8 cellular contexts compared by ENCODE assay signal in genomic region chr19:16327911-16328823, GRCh38. TPM values are rescaled to one million over a fixed set of nuclear protein-coding genes. Genes with fewer than 3 reads are reported as not detected.
DNase-seq lines count a peak whose midpoint lies in the region; ATAC-seq, FAIRE-seq and TF ChIP-seq lines count a peak whose summit lies in the region.

No MANE protein-coding gene starts in this region.

- intact Hi-C loops in GM12878 (cut with micrococcal nuclease; ENCODE audit: unreplicated experiment) (loop anchor here (2.0 to 5.0 kb wide), 2 partner anchors 39 to 81 kb away; no protein-coding TSS in a partner anchor), HepG2 (cut with micrococcal nuclease; ENCODE audit: unreplicated experiment) (loop anchor here (10.0 kb wide), 1 partner anchor 83 kb away; no protein-coding TSS in a partner anchor)

- H3K4me3 ChIP-seq in GM12864 (ENCODE audit: low read depth, low read length) (peak overlapping the region; percentile 36), SK-N-SH (ENCODE audit: low read depth in 2 of 2, low read length in 1 of 2) (no peak overlapping the region), GM12878 (peak overlapping the region; percentile 54), HepG2 (replicated peaks in 1 of 3; ENCODE audit: insufficient read depth in 1 of 3, low read depth in 2 of 3, low read length in 3 of 3) (no peak overlapping the region; a peak in 1 of 6 replicates)

- SMC1A ChIA-PET in GM12878 (lab: Charles Lee; ENCODE audit: uncharacterized antibody, unreplicated experiment): interaction anchor here (0.8 to 5.8 kb wide), 14 partner anchors 11 to 131 kb away, joined by 3 to 50 read pairs (median 6); partner anchors contain the start of gene AP1M1

- RAD21 ChIA-PET in GM12878 (lab: Charles Lee; ENCODE audit: unreplicated experiment): interaction anchor here (0.6 to 3.6 kb wide), 11 partner anchors 11 to 80 kb away, joined by 3 to 32 read pairs (median 9); no protein-coding TSS in a partner anchor

- H3K36me3 Mint-ChIP-seq in stimulated activated naive CD8-positive, alpha-beta T cell treated with anti-CD3 and anti-CD28 coated beads, Interleukin-15, Interleukin-2, amounts not matched to agents 100 ng/mL and 50 ng/mL, for 24 hours (ENCODE audit: low read depth): peaks cover 9% of the 10 kb centered on the region

- peaks cover 0 to 3% of the 10 kb centered on the region in 2 experiments for H3K36me3 ChIP-seq in SK-N-SH (replicated peaks in 1 of 2; ENCODE audit: control insufficient read depth in 1 of 2, insufficient read depth in 2 of 2, low read length in 1 of 2)
- H3K36me3 ChIP-seq in GM12878 (ENCODE audit: control insufficient read depth in 2 of 2, insufficient read depth in 2 of 2, low read length in 1 of 2): no peaks in the 10 kb centered on the region
- H3K36me3 ChIP-seq in HepG2 (replicated peaks in 1 of 2; ENCODE audit: control insufficient read depth in 1 of 2, insufficient read depth in 2 of 2, low read length in 2 of 2): no peaks in the 10 kb centered on the region

- TF ChIP-seq POLR2A in GM12878 (IDR thresholded peaks at IDR 0.05; ENCODE audit: low read depth, low read length) (no peak), HepG2 (IDR thresholded peaks at IDR 0.05; ENCODE audit: insufficient read depth in 1 of 2, low read depth in 2 of 2, low read length in 2 of 2) (no peak)

- TF ChIP-seq CTCF in GM12864 (IDR thresholded peaks at IDR 0.05; ENCODE audit: low read depth, low read length, missing control alignments): no peak
- no peak for TF ChIP-seq CTCF in SK-N-SH (IDR thresholded peaks at IDR 0.05)
- TF ChIP-seq CTCF in GM12878 (IDR thresholded peaks at IDR 0.05 in 2 of 3, conservative IDR thresholded peaks at IDR 0.05 in 1 of 3; ENCODE audit: control insufficient read depth in 2 of 3, extremely low read depth in 1 of 3, insufficient read depth in 1 of 3, low read depth in 3 of 3, low read length in 3 of 3): no peak
- TF ChIP-seq CTCF in HepG2 (CRISPR knock-in tag; IDR thresholded peaks at IDR 0.05): no peak

- in situ Hi-C loops in GM12878 (cut with MboI) (loop anchor here (5.0 kb wide), 1 partner anchor 81 kb away; no protein-coding TSS in a partner anchor), HepG2 (cut with HindIII; ENCODE audit: extremely low pct_ligation_motif_present, low pct_unique_long_range_greater_than_20kb) (no loop called here)

- BruUV-seq in GM12878 (replicated peaks; lab: Mats Ljungman, UMichigan) (no TSS peak), HepG2 (replicated peaks; lab: Mats Ljungman, UMichigan) (no TSS peak)

- WGBS in SK-N-SH (ENCODE audit: low lambda C conversion rate): 47% methylated on average over 20 of the region's 20 CpGs
- under 1% methylated on average over 20 of the region's 20 CpGs for WGBS in GM12878 (ENCODE audit: insufficient coverage, insufficient replicate concordance, low lambda C conversion rate, missing lambda C conversion rate)
- WGBS in HepG2 (ENCODE audit: low lambda C conversion rate): 36% methylated on average over 16 of the region's 20 CpGs

- H3K27ac ChIP-seq in SK-N-SH (ENCODE audit: low read depth in 2 of 2, low read length in 1 of 2) (0 out of 4 replicates have a peak overlapping the region, but pooled peaks of 1 of the 2 experiments have one; percentile 28), GM12878 (ENCODE audit: control insufficient read depth, insufficient read depth) (peak overlapping the region; percentile 6; the same call in 1 of the 2 replicates), HepG2 (ENCODE audit: extremely low read length, insufficient read depth, low read length) (no peak overlapping the region)

- FAIRE-seq in GM12878 (lab: Jason Lieb, UNC): peak; percentile 47
- FAIRE-seq in HepG2 (lab: Jason Lieb, UNC): no peak

- H3K4me3 Mint-ChIP-seq in stimulated activated naive CD8-positive, alpha-beta T cell treated with anti-CD3 and anti-CD28 coated beads, Interleukin-15, Interleukin-2, amounts not matched to agents 100 ng/mL and 50 ng/mL, for 24 hours: peak overlapping the region; percentile 81

- peaks cover 35% of the 10 kb centered on the region for H4K20me1 ChIP-seq in SK-N-SH (ENCODE audit: insufficient read depth)
- H4K20me1 ChIP-seq in GM12878 (ENCODE audit: control insufficient read depth, insufficient read depth): no peaks in the 10 kb centered on the region
- no peaks in the 10 kb centered on the region for H4K20me1 ChIP-seq in HepG2 (ENCODE audit: insufficient read depth, low read length)

- H3K9me3 ChIP-seq in SK-N-SH (no peaks in the 10 kb centered on the region), GM12878 (replicated peaks; ENCODE audit: control insufficient read depth, insufficient read depth, low read length) (no peaks in the 10 kb centered on the region), HepG2 (ENCODE audit: low read length) (no peaks in the 10 kb centered on the region)

- DNase-seq in GM12864 (ENCODE audit: low read depth) (no peak), SK-N-SH (no peak), GM12878 (ENCODE audit: low read depth, low spot score) (no peak), HepG2 (ENCODE audit: low spot score) (no peak), NCI-H128 (lab: John Stamatoyannopoulos, UW; ENCODE audit: unreplicated experiment) (no peak)

- H2AFZ ChIP-seq in SK-N-SH (ENCODE audit: low read depth) (no peak overlapping the region), GM12878 (ENCODE audit: control insufficient read depth, low read depth, low read length) (no peak overlapping the region), HepG2 (ENCODE audit: low read length) (no peak overlapping the region)

- H3K9ac ChIP-seq in SK-N-SH (no peak overlapping the region; the same call in 1 of the 2 replicates), GM12878 (ENCODE audit: control insufficient read depth, insufficient read depth, low read length) (peak overlapping the region; percentile 24; the same call in 1 of the 2 replicates), HepG2 (ENCODE audit: insufficient read depth, low read depth, low read length) (no peak overlapping the region)

- H3K27ac Mint-ChIP-seq in stimulated activated naive CD8-positive, alpha-beta T cell treated with anti-CD3 and anti-CD28 coated beads, Interleukin-15, Interleukin-2, amounts not matched to agents 100 ng/mL and 50 ng/mL, for 24 hours: no peak overlapping the region

- no peak for TF ChIP-seq RAD21 in SK-N-SH (IDR thresholded peaks at IDR 0.05; ENCODE audit: low read length)
- no peak for TF ChIP-seq RAD21 in GM12878 (IDR thresholded peaks at IDR 0.05; ENCODE audit: insufficient read depth, low read depth, low read length)
- no peak for TF ChIP-seq RAD21 in HepG2 (CRISPR knock-in tag; IDR thresholded peaks at IDR 0.05)

- H3K79me2 ChIP-seq in SK-N-SH (ENCODE audit: insufficient read depth) (peaks cover 19% of the 10 kb centered on the region; the same call in 1 of the 2 replicates), GM12878 (ENCODE audit: control insufficient read depth, insufficient read depth, low read length) (peaks cover 5% of the 10 kb centered on the region), HepG2 (ENCODE audit: insufficient read depth, low read length) (no peaks in the 10 kb centered on the region)

- H3K4me1 ChIP-seq in SK-N-SH (ENCODE audit: control insufficient read depth in 1 of 2, insufficient read depth in 2 of 2, low read depth in 1 of 2, low read length in 1 of 2) (no peaks in the 10 kb centered on the region), GM12878 (ENCODE audit: control insufficient read depth, insufficient read depth, low read length) (peaks cover 33% of the 10 kb centered on the region), HepG2 (ENCODE audit: insufficient read depth, low read length) (peaks cover 13% of the 10 kb centered on the region)

- CTCF ChIA-PET in SK-N-SH (lab: Yijun Ruan, JAX) (interaction anchor here (1.3 to 1.8 kb wide), 4 partner anchors 11 to 81 kb away, joined by 3 to 5 read pairs (median 4); no protein-coding TSS in a partner anchor), GM12878 (lab: Yijun Ruan, JAX) (interaction anchor here (0.6 to 5.0 kb wide), 11 partner anchors 12 to 887 kb away, joined by 3 to 27 read pairs (median 9); no protein-coding TSS in a partner anchor), HepG2 (lab: Yijun Ruan, JAX; ENCODE audit: low intra/inter-chr PET ratio, low total read pairs) (interaction anchor here (1.8 kb wide), 1 partner anchor 81 kb away, joined by 9 read pairs; no protein-coding TSS in a partner anchor)

- no peaks in the 10 kb centered on the region for H3K9me3 Mint-ChIP-seq in stimulated activated naive CD8-positive, alpha-beta T cell treated with anti-CD3 and anti-CD28 coated beads, Interleukin-15, Interleukin-2, amounts not matched to agents 100 ng/mL and 50 ng/mL, for 24 hours

- H3K4me2 ChIP-seq in SK-N-SH (peak overlapping the region; percentile 41; the same call in 1 of the 2 replicates), GM12878 (ENCODE audit: control insufficient read depth, insufficient read depth) (peak overlapping the region; percentile 66), HepG2 (ENCODE audit: low read depth, low read length) (peak overlapping the region; percentile 54)

- POLR2A ChIA-PET in SK-N-SH (lab: Yijun Ruan, JAX) (interaction anchor here (0.6 kb wide), 1 partner anchor 13 kb away, joined by 3 read pairs; no protein-coding TSS in a partner anchor), GM12878 (lab: Charles Lee) (interaction anchor here (0.6 to 2.2 kb wide), 7 partner anchors 9 to 117 kb away, joined by 3 to 10 read pairs (median 3); no protein-coding TSS in a partner anchor), HepG2 (lab: Yijun Ruan, JAX) (no interaction called here)

- peaks cover 29% of the 10 kb centered on the region for H3K27me3 Mint-ChIP-seq in stimulated activated naive CD8-positive, alpha-beta T cell treated with anti-CD3 and anti-CD28 coated beads, Interleukin-15, Interleukin-2, amounts not matched to agents 100 ng/mL and 50 ng/mL, for 24 hours

- H3K4me1 Mint-ChIP-seq in stimulated activated naive CD8-positive, alpha-beta T cell treated with anti-CD3 and anti-CD28 coated beads, Interleukin-15, Interleukin-2, amounts not matched to agents 100 ng/mL and 50 ng/mL, for 24 hours (ENCODE audit: low read depth): peaks cover 62% of the 10 kb centered on the region

- no peaks in the 10 kb centered on the region for H3K9me2 ChIP-seq in SK-N-SH

- TF ChIP-seq EP300 in SK-N-SH (IDR thresholded peaks at IDR 0.05; ENCODE audit: borderline replicate concordance in 1 of 2, low read depth in 1 of 2, low read length in 1 of 2): no peak
- TF ChIP-seq EP300 in GM12878 (IDR thresholded peaks at IDR 0.05; ENCODE audit: borderline replicate concordance in 1 of 2, control insufficient read depth in 1 of 2, low read depth in 2 of 2, low read length in 2 of 2): peak in 1 of 2 experiments; percentile 12; a peak in 1 of 4 replicates
- TF ChIP-seq EP300 in HepG2 (IDR thresholded peaks at IDR 0.05; ENCODE audit: low read depth in 2 of 2, low read length in 2 of 2): no peak
- TF ChIP-seq EP300 in HepG2 (CRISPR knock-in tag; IDR thresholded peaks at IDR 0.05; ENCODE audit: borderline replicate concordance): no peak

- peaks cover 42% of the 10 kb centered on the region for H3F3A ChIP-seq in SK-N-SH (replicated peaks; ENCODE audit: insufficient read depth)

- ATAC-seq in GM12878 (peak; percentile 8), HepG2 (no peak), GM18517 (IDR thresholded peaks at IDR 0.05; ENCODE audit: unreplicated experiment) (no peak), GM21515 (IDR thresholded peaks at IDR 0.05; ENCODE audit: unreplicated experiment) (no peak)

- H3K27me3 ChIP-seq in SK-N-SH (ENCODE audit: insufficient read depth) (peaks cover 11% of the 10 kb centered on the region; the same call in 1 of the 2 replicates), GM12878 (replicated peaks in 1 of 2; ENCODE audit: control insufficient read depth in 2 of 2, insufficient read depth in 2 of 2, low read length in 1 of 2) (no peaks in the 10 kb centered on the region; a peak in 1 of 4 replicates), HepG2 (ENCODE audit: control insufficient read depth in 1 of 2, insufficient read depth in 2 of 2, low read length in 2 of 2) (peaks cover 1 to 12% of the 10 kb centered on the region in 2 experiments; a peak in 3 of 5 replicates)

RNA-seq across cellular contexts. Expression of gene KLF2, which starts 3.5 kb away (rescaled TPM):
- polyA plus RNA-seq in SK-N-SH (2012; rRNA removed) (2.8 and 6.9 TPM in 2 replicates), GM12878 (2011; rRNA removed) (0.20 and 0.23 TPM in 2 replicates), GM12878 (2014; fragmentation: Illumina TruSeq; extraction: Trizol) (0.14 and 0.66 TPM in 2 replicates), GM12878 (2014; fragmentation: Nextera tagmentation; extraction: Ambion mirVana) (under 1 TPM; 0.16 to 0.71 TPM), GM12878 (2014; rRNA removed) (3.8 and 7.6 TPM in 2 replicates), GM12878 (2016; fragmentation: Nextera tagmentation; extraction: Ambion mirVana) (1 to 10 TPM in 1 of 2 experiments, under 1 TPM in 1; 1.00 to 1.8 TPM), HepG2 (2011; rRNA removed) (0.05 TPM in 1 of 2 replicates, not detected in the other)
- polyA plus RNA-seq in SK-N-SH (2012; cell fraction: cytosol; rRNA removed): 3.7 and 6.6 TPM in 2 replicates
- 18.9 and 48.1 TPM in 2 replicates for polyA plus RNA-seq in SK-N-SH (2012; cell fraction: nucleus; rRNA removed)
- total RNA-seq in GM12878 (2013; cell fraction: nucleolus; rRNA removed): 1.0 and 2.7 TPM in 2 replicates
- total RNA-seq in GM12878 (2014; rRNA removed) (3.2 and 4.4 TPM in 2 replicates), GM12878 (2014; rRNA removed; fragmentation: Illumina TruSeq; extraction: Trizol) (0.74 and 1.0 TPM in 2 replicates), GM12878 (2021) (12.4 and 13.7 TPM in 2 replicates), HepG2 (2016; rRNA removed; fragmentation: Illumina TruSeq; extraction: Trizol) (not detected in 2 replicates)
- 1.7 TPM for polyA plus RNA-seq in GM12878 (2011; ENCODE audit: low read depth)
- 0.99 and 1.6 TPM in 2 replicates for polyA plus RNA-seq in GM12878 (2011; cell fraction: cytosol; rRNA removed)
- 3.2 and 8.0 TPM in 2 replicates for polyA plus RNA-seq in GM12878 (2011; cell fraction: nucleus; rRNA removed)
- 11.2 and 12.8 TPM in 2 replicates for polyA plus RNA-seq in GM12878 (2012)
- polyA minus RNA-seq in GM12878 (2011; rRNA and poly(A)+ RNA removed): 0.15 and 0.31 TPM in 2 replicates
- polyA minus RNA-seq in GM12878 (2011; cell fraction: cytosol; rRNA and poly(A)+ RNA removed): 1.5 TPM in 2 replicates
- 2.4 and 8.4 TPM in 2 replicates for polyA minus RNA-seq in GM12878 (2011; cell fraction: nucleus; rRNA and poly(A)+ RNA removed)
- not detected in 2 replicates for total RNA-seq in HepG2 (2016; cell fraction: cytosol; rRNA removed; fragmentation: Illumina TruSeq; extraction: Trizol; ENCODE audit: low read depth)
- total RNA-seq in HepG2 (2016; cell fraction: insoluble cytoplasmic fraction; rRNA removed; fragmentation: Illumina TruSeq; extraction: Trizol): not detected in 2 replicates
- total RNA-seq in HepG2 (2016; cell fraction: membrane; rRNA removed; fragmentation: Illumina TruSeq; extraction: Trizol): not detected in 2 replicates
- not detected in 2 replicates for total RNA-seq in HepG2 (2016; cell fraction: nucleus; rRNA removed; fragmentation: Illumina TruSeq; extraction: Trizol)
- polyA plus RNA-seq in HepG2 (2011; cell fraction: cytosol; rRNA removed): 0.05 TPM in 1 of 2 replicates, not detected in the other
- polyA plus RNA-seq in HepG2 (2011; cell fraction: nucleus; rRNA removed): 0.16 and 0.23 TPM in 2 replicates
- not detected in 2 replicates for polyA plus RNA-seq in HepG2 (2012)
- not detected in 2 replicates for polyA plus RNA-seq in HepG2 (2016; cell fraction: cytosol; fragmentation: Illumina TruSeq; extraction: Trizol; ENCODE audit: low read depth)
- not detected in 2 replicates for polyA plus RNA-seq in HepG2 (2016; cell fraction: insoluble cytoplasmic fraction; fragmentation: Illumina TruSeq; extraction: Trizol; ENCODE audit: low read depth)
- 0.27 TPM in 1 of 2 replicates, not detected in the other for polyA plus RNA-seq in HepG2 (2016; cell fraction: membrane; fragmentation: Illumina TruSeq; extraction: Trizol; ENCODE audit: low read depth)
- not detected in 2 replicates for polyA plus RNA-seq in HepG2 (2016; cell fraction: nucleus; fragmentation: Illumina TruSeq; extraction: Trizol; ENCODE audit: insufficient read depth, low read depth)
- polyA minus RNA-seq in HepG2 (2011; rRNA and poly(A)+ RNA removed; ENCODE audit: low replicate concordance): 0.16 TPM in 1 of 2 replicates, not detected in the other
- polyA minus RNA-seq in HepG2 (2011; cell fraction: cytosol; rRNA and poly(A)+ RNA removed): not detected in 2 replicates
- polyA minus RNA-seq in HepG2 (2011; cell fraction: nucleus; rRNA and poly(A)+ RNA removed): not detected in 2 replicates

Comparison
In these comparisons a context has a peak if more than half of its experiments do, and no peak if none do; other contexts are left out.
1. H3K4me3 ChIP-seq: peak in GM12864 (single experiment) and GM12878 (single experiment); none in SK-N-SH (0 of 2) and HepG2 (0 of 3).
2. Peak in every context shown above with its lines, with median percentiles within 50 percentile points of each other: H3K4me2 ChIP-seq.